20 cellular contexts compared by ENCODE assay signal in genomic region chr7:71615017-71615416, GRCh38.
A peak's percentile ranks its signal among the peaks of the same experiment; 100 is the strongest.
DNase-seq lines count a peak whose midpoint lies in the region; ATAC-seq and TF ChIP-seq lines count a peak whose summit lies in the region.
"Had no signal": no experiment of that assay in that cellular context is flagged by ENCODE, and none has a peak within 500 bp of the region (broad histone marks: within the 10 kb centered on the region; RNA-seq: fewer than 3 reads in every experiment).

No MANE protein-coding gene starts in this region.

- H3K9me3 ChIP-seq in esophagus muscularis mucosa: no peaks in the 10 kb centered on the region
- no peaks in the 10 kb centered on the region for H3K9me3 ChIP-seq in lung (ENCODE audit: control insufficient read depth in 2 of 2, insufficient read depth in 1 of 2, low read length in 1 of 2)
- H3K9me3 ChIP-seq: body of pancreas, MG63 had no signal

- DNase-seq in AG08395 (ENCODE audit: low spot score): peak; percentile 44
- peak; percentile 66 for DNase-seq in NCI-H82 (lab: John Stamatoyannopoulos, UW)
- no peak for DNase-seq in esophagus muscularis mucosa (ENCODE audit: extremely low spot score)
- no peak for DNase-seq in lung (ENCODE audit: low spot score)
- DNase-seq in medulla oblongata (ENCODE audit: extremely low spot score): no peak
- DNase-seq in GM13977 (ENCODE audit: low spot score): no peak
- no peak for DNase-seq in NCI-H1417 (lab: John Stamatoyannopoulos, UW)
- DNase-seq: activated CD4-positive, alpha-beta T cell treated with anti-CD3 and anti-CD28 coated beads for 1 hour; activated naive CD4-positive, alpha-beta T cell treated with anti-CD3 and anti-CD28 coated beads for 36 hours; body of pancreas; CD4-positive, alpha-beta memory T cell; MG63; NCI-H2107; NK-92 treated with Interleukin-12 subunit alpha and Interleukin-12 subunit beta, amount 100 ng/mL, for 24 hours; SHP77; T-helper 2 cell; trophoblast cell had no signal

- TF ChIP-seq CTCF in esophagus muscularis mucosa (IDR thresholded peaks at IDR 0.05) (peak in 1 of 3 experiments; percentile 21), lung (IDR thresholded peaks at IDR 0.05; ENCODE audit: control extremely low read depth, extremely low read depth) (no peak), GM13977 (IDR thresholded peaks at IDR 0.05; ENCODE audit: extremely low read depth, insufficient read depth, missing control alignments) (no peak)

- TF ChIP-seq EP300 in esophagus muscularis mucosa (IDR thresholded peaks at IDR 0.05): no peak

- H3K36me3 ChIP-seq in esophagus muscularis mucosa: no peaks in the 10 kb centered on the region
- no peaks in the 10 kb centered on the region for H3K36me3 ChIP-seq in lung (ENCODE audit: control insufficient read depth in 2 of 2, insufficient read depth in 2 of 2, low read length in 2 of 2)
- H3K36me3 ChIP-seq: MG63, neural progenitor cell had no signal

- ATAC-seq in lung (ENCODE audit: insufficient read depth, low FRiP score): peak; percentile 20
- no peak for ATAC-seq in SK-N-SH treated with all-trans-retinoic acid at 6 μM for 48 hours
- ATAC-seq: body of pancreas; stimulated activated effector memory CD8-positive, alpha-beta T cell treated with anti-CD3 and anti-CD28 coated beads, Interleukin-12 subunit alpha, Interleukin-12 subunit beta, amount 100 ng/mL, for 72 hours had no signal

- H3K4me3 ChIP-seq in esophagus muscularis mucosa: no peak overlapping the region
- no peak overlapping the region for H3K4me3 ChIP-seq in lung
- H3K4me3 ChIP-seq: body of pancreas, MG63, neural progenitor cell had no signal

- H3K27ac ChIP-seq in esophagus muscularis mucosa (replicated peaks in 1 of 4) (peak overlapping the region in 3 of 4 donors; percentile 33 to 69 (median 55)), lung (ENCODE audit: low read depth in 1 of 2, low read length in 1 of 2) (peak overlapping the region in 1 of 2 donors; percentile 84)
- H3K27ac ChIP-seq: body of pancreas, neural progenitor cell had no signal

- intact Hi-C loops in esophagus muscularis mucosa (cut with DNase I): no loop called here

- H3K27me3 ChIP-seq in esophagus muscularis mucosa: no peaks in the 10 kb centered on the region
- H3K27me3 ChIP-seq in lung (ENCODE audit: control insufficient read depth, insufficient read depth): no peaks in the 10 kb centered on the region
- H3K27me3 ChIP-seq: body of pancreas, MG63, neural progenitor cell had no signal

- in situ Hi-C loops in GM13977 (cut with MboI; ENCODE audit: low pct_unique_long_range_greater_than_20kb, low sequenced_read_pairs, unreplicated experiment): no loop called here

- no peak for TF ChIP-seq POLR2A in esophagus muscularis mucosa (IDR thresholded peaks at IDR 0.05; ENCODE audit: low read depth)

- H3K4me1 ChIP-seq in esophagus muscularis mucosa (peaks cover 27 to 69% (median 55%) of the 10 kb centered on the region in 4 donors), lung (ENCODE audit: control insufficient read depth in 2 of 2, insufficient read depth in 2 of 2, low read length in 2 of 2) (peaks cover 1 to 19% of the 10 kb centered on the region in 2 donors)
- H3K4me1 ChIP-seq: body of pancreas had no signal

- 56% methylated on average over 5 of the region's 5 CpGs for WGBS in esophagus muscularis mucosa
- 61 to 65% methylated on average over 5 of the region's 5 CpGs for WGBS in lung, 2 donors

TF ChIP-seq in SK-N-SH treated with all-trans-retinoic acid at 6 μM for 48 hours, 23 proteins besides CTCF, POLR2A, EP300 and RAD21:
- TF ChIP-seq, protein P1, sequence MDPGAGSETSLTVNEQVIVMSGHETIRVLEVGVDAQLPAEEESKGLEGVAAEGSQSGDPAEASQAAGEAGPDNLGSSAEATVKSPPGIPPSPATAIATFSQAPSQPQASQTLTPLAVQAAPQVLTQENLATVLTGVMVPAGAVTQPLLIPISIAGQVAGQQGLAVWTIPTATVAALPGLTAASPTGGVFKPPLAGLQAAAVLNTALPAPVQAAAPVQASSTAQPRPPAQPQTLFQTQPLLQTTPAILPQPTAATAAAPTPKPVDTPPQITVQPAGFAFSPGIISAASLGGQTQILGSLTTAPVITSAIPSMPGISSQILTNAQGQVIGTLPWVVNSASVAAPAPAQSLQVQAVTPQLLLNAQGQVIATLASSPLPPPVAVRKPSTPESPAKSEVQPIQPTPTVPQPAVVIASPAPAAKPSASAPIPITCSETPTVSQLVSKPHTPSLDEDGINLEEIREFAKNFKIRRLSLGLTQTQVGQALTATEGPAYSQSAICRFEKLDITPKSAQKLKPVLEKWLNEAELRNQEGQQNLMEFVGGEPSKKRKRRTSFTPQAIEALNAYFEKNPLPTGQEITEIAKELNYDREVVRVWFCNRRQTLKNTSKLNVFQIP (CRISPR knock-in tag; IDR thresholded peaks at IDR 0.05; ENCODE audit: borderline replicate concordance, low read depth): no peak
- TF ChIP-seq ESRRG (CRISPR knock-in tag; IDR thresholded peaks at IDR 0.05) (no peak), ZFP3 (CRISPR knock-in tag; IDR thresholded peaks at IDR 0.05) (no peak), TOX (CRISPR knock-in tag; IDR thresholded peaks at IDR 0.05; ENCODE audit: borderline replicate concordance) (no peak)
- TF ChIP-seq, protein P2, sequence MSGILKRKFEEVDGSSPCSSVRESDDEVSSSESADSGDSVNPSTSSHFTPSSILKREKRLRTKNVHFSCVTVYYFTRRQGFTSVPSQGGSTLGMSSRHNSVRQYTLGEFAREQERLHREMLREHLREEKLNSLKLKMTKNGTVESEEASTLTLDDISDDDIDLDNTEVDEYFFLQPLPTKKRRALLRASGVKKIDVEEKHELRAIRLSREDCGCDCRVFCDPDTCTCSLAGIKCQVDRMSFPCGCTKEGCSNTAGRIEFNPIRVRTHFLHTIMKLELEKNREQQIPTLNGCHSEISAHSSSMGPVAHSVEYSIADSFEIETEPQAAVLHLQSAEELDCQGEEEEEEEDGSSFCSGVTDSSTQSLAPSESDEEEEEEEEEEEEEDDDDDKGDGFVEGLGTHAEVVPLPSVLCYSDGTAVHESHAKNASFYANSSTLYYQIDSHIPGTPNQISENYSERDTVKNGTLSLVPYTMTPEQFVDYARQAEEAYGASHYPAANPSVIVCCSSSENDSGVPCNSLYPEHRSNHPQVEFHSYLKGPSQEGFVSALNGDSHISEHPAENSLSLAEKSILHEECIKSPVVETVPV (CRISPR knock-in tag; IDR thresholded peaks at IDR 0.05): no peak

Comparison
In these comparisons a context has a peak if more than half of its experiments do, and no peak if none do; other contexts are left out.
1. DNase-seq: peak in AG08395 (single experiment) and NCI-H82 (single experiment); none in esophagus muscularis mucosa (single experiment), lung (single experiment), medulla oblongata (single experiment), GM13977 (single experiment) and NCI-H1417 (0 of 3).